In the genomic region with DNA sequence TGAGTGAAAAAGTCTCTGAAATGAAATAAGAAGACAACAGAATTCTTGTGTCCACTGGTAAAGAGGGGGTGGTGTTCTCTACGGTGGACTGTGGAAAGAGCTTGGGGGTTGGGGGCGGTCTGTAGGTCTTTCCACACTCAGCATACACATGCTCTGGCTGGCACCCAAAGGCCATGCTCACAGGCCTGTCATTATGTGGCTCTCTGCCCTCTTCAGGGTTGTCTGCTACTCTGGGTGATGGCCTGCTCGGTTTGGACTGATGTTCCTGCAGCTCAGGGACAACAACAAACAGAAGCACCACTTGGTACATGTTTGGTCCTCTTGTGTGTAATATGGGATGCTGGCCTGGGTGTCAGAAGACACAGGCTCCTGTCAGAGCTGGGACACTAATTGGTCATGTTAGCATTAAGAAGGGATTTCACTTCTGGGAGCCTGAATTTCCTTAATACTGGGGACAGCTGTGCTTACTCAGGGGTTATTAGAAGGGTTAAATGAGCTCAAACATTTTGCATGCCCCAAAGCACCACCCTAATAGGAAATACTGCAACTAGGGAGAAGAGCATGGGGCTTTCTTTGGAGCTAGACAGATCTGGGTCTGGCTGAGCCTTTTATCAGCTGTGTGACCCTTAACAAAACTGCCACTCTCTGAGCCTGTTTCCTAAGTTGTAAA, we compare ENCODE assay signal across 9 cellular contexts. TPM values are rescaled to one million over a fixed set of nuclear protein-coding genes. Genes with fewer than 3 reads are reported as not detected.
A peak's percentile ranks its signal among the peaks of the same experiment; 100 is the strongest.
DNase-seq lines count a peak whose midpoint lies in the region; ATAC-seq and TF ChIP-seq lines count a peak whose summit lies in the region.
"Had no signal": no experiment of that assay in that cellular context is flagged by ENCODE, and none has a peak within 500 bp of the region (broad histone marks: within the 10 kb centered on the region; RNA-seq: fewer than 3 reads in every experiment).

No MANE protein-coding gene starts in this region.

- H3K9ac ChIP-seq in DND-41 (ENCODE audit: low read depth, low read length) = no peak overlapping the region
- no peak overlapping the region for H3K9ac ChIP-seq in SK-N-MC (ENCODE audit: insufficient read length)
- H3K9ac ChIP-seq in rectal smooth muscle tissue (ENCODE audit: low read length) = no peak overlapping the region

- H3K27me3 ChIP-seq in DND-41 (ENCODE audit: insufficient read depth, low read length, poor library complexity) (no peaks in the 10 kb centered on the region), rectal smooth muscle tissue (ENCODE audit: control insufficient read depth, insufficient read depth, low read length) (no peaks in the 10 kb centered on the region)

- TF ChIP-seq CTCF in DND-41 (IDR thresholded peaks at IDR 0.05; ENCODE audit: borderline replicate concordance, extremely low read depth, low read length, poor library complexity, severe bottlenecking) = no peak

- H3K36me3 ChIP-seq in DND-41 (ENCODE audit: insufficient read depth, low read length) (peaks cover 13% of the 10 kb centered on the region), SK-N-MC (ENCODE audit: insufficient read depth, low read length) (peaks cover 10% of the 10 kb centered on the region), rectal smooth muscle tissue (ENCODE audit: control insufficient read depth, insufficient read depth, low read length) (no peaks in the 10 kb centered on the region)

- H3K79me2 ChIP-seq in DND-41 (ENCODE audit: insufficient read depth, low read length) = peaks cover 25% of the 10 kb centered on the region

- H2AFZ ChIP-seq in DND-41 (ENCODE audit: low read depth, low read length) = no peak overlapping the region

- H3K4me2 ChIP-seq in DND-41 (ENCODE audit: insufficient read depth, low read length) = no peak overlapping the region

- H4K20me1 ChIP-seq in DND-41 (ENCODE audit: insufficient read depth, low read length) = 0 out of 2 replicates have a peak, but pooled peaks cover 3% of the 10 kb centered on the region

- H3K27ac ChIP-seq in DND-41 (ENCODE audit: low read length) (peak overlapping the region; percentile 19; the same call in 1 of the 2 replicates), SK-N-MC (peak overlapping the region; percentile 64; the same call in 1 of the 2 replicates), rectal smooth muscle tissue (ENCODE audit: low read depth, low read length) (peak overlapping the region; percentile 80)

- no peak for ATAC-seq in DND-41 (ENCODE audit: insufficient read depth, low read depth)
- ATAC-seq in activated CD4-positive, CD25-positive, alpha-beta regulatory T cell treated with anti-CD3 and anti-CD28 coated beads, Interleukin-2, amount 50 U/mL, for 24 hours = no peak

- H3K4me1 ChIP-seq in DND-41 (ENCODE audit: insufficient read depth, low read length) = peaks cover 13% of the 10 kb centered on the region
- peaks cover 45% of the 10 kb centered on the region for H3K4me1 ChIP-seq in rectal smooth muscle tissue (ENCODE audit: control insufficient read depth, insufficient read depth, low read length)

- H3K4me3 ChIP-seq in DND-41 (ENCODE audit: low read depth in 1 of 2, low read length in 2 of 2) (no peak overlapping the region), SK-N-MC (no peak overlapping the region), rectal smooth muscle tissue (ENCODE audit: low read length) (no peak overlapping the region)
- H3K4me3 ChIP-seq: K562 had no signal

- DNase-seq in DND-41 = no peak
- no peak for DNase-seq in SK-N-MC (ENCODE audit: low read depth, low spot score)
- DNase-seq in glomerular visceral epithelial cell (ENCODE audit: extremely low spot score) = peak; percentile 27
- no peak for DNase-seq in H4 (ENCODE audit: low spot score)
- no peak for DNase-seq in NCI-H1105 (lab: John Stamatoyannopoulos, UW)
- DNase-seq in NCI-H2107 treated with DMSO at 0.1 percent for 48 hours (lab: John Stamatoyannopoulos, UW; ENCODE audit: unreplicated experiment) = no peak

- H3K9me3 ChIP-seq in DND-41 (ENCODE audit: insufficient read depth, low read length, severe bottlenecking) (no peaks in the 10 kb centered on the region), SK-N-MC (ENCODE audit: low read depth, low read length) (no peaks in the 10 kb centered on the region)

RNA-seq across cellular contexts. Expression of gene SELPLG, which starts 32.8 kb away (rescaled TPM):
- total RNA-seq in H4 (2014; rRNA removed; shearing (Covaris generic)) = 2.8 and 3.4 TPM in 2 replicates

Comparison
In these comparisons a context has a peak if more than half of its experiments do, and no peak if none do; other contexts are left out.
1. H3K27ac ChIP-seq: peak in every context shown above with its lines; median percentile 80 in rectal smooth muscle tissue; 64 in SK-N-MC; 19 in DND-41.